In the genomic region with DNA sequence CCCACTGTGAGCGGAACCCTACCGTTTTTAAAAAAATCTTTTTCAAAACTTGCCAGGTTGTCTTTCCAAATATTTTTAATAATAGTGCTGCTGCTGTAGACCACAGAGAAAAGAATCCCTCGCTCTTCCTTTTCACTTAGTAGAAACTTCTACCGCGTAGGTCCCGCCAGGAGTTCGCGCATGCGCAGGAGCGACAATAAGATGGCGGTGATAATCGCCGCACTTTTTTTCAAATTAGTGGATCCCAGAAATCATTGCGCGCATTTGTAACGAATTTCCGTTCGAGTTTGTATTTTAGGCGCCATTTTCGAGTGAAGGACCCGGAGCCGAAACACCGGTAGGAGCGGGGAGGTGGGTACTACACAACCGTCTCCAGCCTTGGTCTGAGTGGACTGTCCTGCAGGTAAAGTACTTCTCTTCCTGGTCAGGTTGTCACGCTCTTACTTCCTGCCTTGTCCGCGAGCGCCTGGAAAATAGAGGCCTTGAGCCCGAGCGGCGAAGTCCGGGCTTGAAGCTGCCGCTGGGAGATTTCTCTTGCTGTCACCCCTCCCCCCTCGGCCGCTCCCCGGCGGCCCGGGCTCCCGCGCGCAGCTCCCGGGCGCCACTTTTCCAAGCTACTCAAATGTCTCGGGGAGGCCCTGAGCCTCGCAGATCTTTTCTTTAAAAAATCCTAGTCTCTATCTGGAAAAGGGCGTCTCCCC, we compare ENCODE assay signal across 8 cellular contexts. TPM values are rescaled to one million over a fixed set of nuclear protein-coding genes. Genes with fewer than 3 reads are reported as not detected.
DNase-seq lines count a peak whose midpoint lies in the region; ATAC-seq, FAIRE-seq and TF ChIP-seq lines count a peak whose summit lies in the region.

TSS of gene SMC4 (plus strand) at position 304 of the 701 bp plus-strand sequence. CDS start 1,177 bp downstream, outside the sequence.

- peak within 1 kb of the TSS; percentile 96 for H3K27ac ChIP-seq in keratinocyte (ENCODE audit: control insufficient read depth, insufficient read depth, low read length)

- FAIRE-seq in keratinocyte (lab: Jason Lieb, UNC), result no peak

- H3K4me3 ChIP-seq in keratinocyte (ENCODE audit: control insufficient read depth in 2 of 3, extremely low read depth in 1 of 3, insufficient read depth in 2 of 3, low read depth in 1 of 3, low read length in 3 of 3), result peak within 1 kb of the TSS; percentile 72 to 100 (median 92)

- peak; percentile 46 for ATAC-seq in HG03439 (IDR thresholded peaks at IDR 0.05; ENCODE audit: unreplicated experiment)

- H3K9ac ChIP-seq in keratinocyte (ENCODE audit: control insufficient read depth, extremely low read depth, insufficient read depth, low read length), result peak within 1 kb of the TSS; percentile 97

- H3K4me1 ChIP-seq in keratinocyte (ENCODE audit: control insufficient read depth, extremely low read depth, insufficient read depth, low read length), result peaks cover 24% of the 10 kb centered on the region

- H4K20me1 ChIP-seq in keratinocyte (ENCODE audit: control insufficient read depth, extremely low read depth, insufficient read depth, low read length), result peaks cover 6% of the 10 kb centered on the region

- TF ChIP-seq POLR2A in GM19193 (IDR thresholded peaks at IDR 0.05; ENCODE audit: extremely low read depth, insufficient read depth, insufficient read length), result peak; percentile 79

- H3K27me3 ChIP-seq in keratinocyte (ENCODE audit: control insufficient read depth, extremely low read depth, insufficient read depth, low read length), result no peaks in the 10 kb centered on the region

- peak within 1 kb of the TSS; percentile 81 for H3K4me2 ChIP-seq in keratinocyte (ENCODE audit: control insufficient read depth, extremely low read depth, insufficient read depth, low read depth, low read length)

- H3K36me3 ChIP-seq in keratinocyte (ENCODE audit: control insufficient read depth in 2 of 2, extremely low read depth in 1 of 2, insufficient read depth in 2 of 2, low read length in 2 of 2), result no peaks in the 10 kb centered on the region

- no peaks in the 10 kb centered on the region for H3K9me1 ChIP-seq in keratinocyte (ENCODE audit: control insufficient read depth, extremely low read depth, insufficient read depth, low read length)

- peak within 1 kb of the TSS; percentile 97 for H2AFZ ChIP-seq in keratinocyte (ENCODE audit: control insufficient read depth, low read length)

- peak; percentile 65 to 69 for DNase-seq in AML-193 (lab: John Stamatoyannopoulos, UW)
- DNase-seq in NCI-H510A (lab: John Stamatoyannopoulos, UW), result peak; percentile 87
- DNase-seq in activated CD4-positive, CD25-positive, alpha-beta regulatory T cell treated with anti-CD3 and anti-CD28 coated beads, Interleukin-2, amount 50 U/mL, for 72 hours, result peak; percentile 79
- peak; percentile 92 for DNase-seq in cerebellar cortex (ENCODE audit: low spot score)
- DNase-seq in keratinocyte (ENCODE audit: low read depth, low spot score), result peak; percentile 7
- DNase-seq in stimulated activated CD4-positive, alpha-beta T cell treated with anti-CD3 and anti-CD28 coated beads, Interleukin-15, amount 100 ng/mL, for 24 hours, result peak; percentile 84

- TF ChIP-seq CTCF in keratinocyte (optimal IDR thresholded peaks at IDR 0.05 in 1 of 3, IDR thresholded peaks at IDR 0.05 in 1 of 3, conservative IDR thresholded peaks at IDR 0.05 in 1 of 3; ENCODE audit: extremely low read depth in 1 of 3, insufficient read depth in 2 of 3, low read length in 3 of 3), result no peak

- H3K9me3 ChIP-seq in keratinocyte (ENCODE audit: control insufficient read depth, low read depth, low read length), result no peaks in the 10 kb centered on the region

- dilution Hi-C loops in keratinocyte (cut with MboI; ENCODE audit: extremely low pct_ligation_motif_present, low sequenced_read_pairs), result no loop called here

- peaks cover 70% of the 10 kb centered on the region for H3K79me2 ChIP-seq in keratinocyte (ENCODE audit: control insufficient read depth, insufficient read depth, low read length)

RNA-seq across cellular contexts. Expression of gene SMC4, which starts in this region (rescaled TPM):
- 9.1 to 45.2 TPM (median 32.0 TPM) in 3 replicates for polyA plus RNA-seq in keratinocyte
- polyA plus RNA-seq in keratinocyte (2011; ENCODE audit: low read depth), result 49.3 TPM
- polyA plus RNA-seq in keratinocyte (2011; cell fraction: cytosol; rRNA removed), result 13.1 and 18.1 TPM in 2 replicates
- polyA plus RNA-seq in keratinocyte (2011; cell fraction: nucleus; rRNA removed), result 17.9 and 33.4 TPM in 2 replicates
- 10.0 and 34.1 TPM in 2 replicates for polyA plus RNA-seq in keratinocyte (2012; ENCODE audit: low replicate concordance)
- polyA minus RNA-seq in keratinocyte, result 2.3 to 16.0 TPM (median 4.3 TPM) in 3 replicates
- 7.7 TPM for polyA minus RNA-seq in keratinocyte (2011; cell fraction: cytosol; rRNA and poly(A)+ RNA removed)
- polyA minus RNA-seq in keratinocyte (2011; cell fraction: nucleus; rRNA and poly(A)+ RNA removed), result 13.7 and 16.4 TPM in 2 replicates

Comparison
In these comparisons a context has a peak if more than half of its experiments do, and no peak if none do; other contexts are left out.
1. Peak in every context shown above with its lines: DNase-seq, ATAC-seq, H3K4me3 ChIP-seq and H3K27ac ChIP-seq.
2. DNase-seq: peak in every context shown above with its lines; median percentile 92 in cerebellar cortex; 87 in NCI-H510A; 84 in stimulated activated CD4-positive, alpha-beta T cell treated with anti-CD3 and anti-CD28 coated beads, Interleukin-15, amount 100 ng/mL, for 24 hours; 79 in activated CD4-positive, CD25-positive, alpha-beta regulatory T cell treated with anti-CD3 and anti-CD28 coated beads, Interleukin-2, amount 50 U/mL, for 72 hours; 67 in AML-193; 7 in keratinocyte.